27 cellular contexts compared by ENCODE assay signal in genomic region chr17:78766225-78766624, GRCh38. TPM values are rescaled to one million over a fixed set of nuclear protein-coding genes. Genes with fewer than 3 reads are reported as not detected.
DNase-seq lines count a peak whose midpoint lies in the region; ATAC-seq, FAIRE-seq and TF ChIP-seq lines count a peak whose summit lies in the region.
"Had no signal": no experiment of that assay in that cellular context is flagged by ENCODE, and none has a peak within 500 bp of the region (broad histone marks: within the 10 kb centered on the region; RNA-seq: fewer than 3 reads in every experiment).

No MANE protein-coding gene starts in this region.

- H3K9me3 Mint-ChIP-seq in MCF 10A (ENCODE audit: unreplicated experiment), result no peaks in the 10 kb centered on the region
- peaks cover 0 to 3% (median 0%) of the 10 kb centered on the region in 11 donors for H3K9me3 Mint-ChIP-seq in naive thymus-derived CD4-positive, alpha-beta T cell
- peaks cover 4% of the 10 kb centered on the region for H3K9me3 Mint-ChIP-seq in activated CD4-positive, alpha-beta T cell treated with anti-CD3 and anti-CD28 coated beads, Interleukin-2, amount 10 ng/mL, durations not matched to agents 24 days and 14 days
- H3K9me3 Mint-ChIP-seq: activated naive CD8-positive, alpha-beta T cell treated with anti-CD3 and anti-CD28 coated beads, Interleukin-2, amount 10 ng/mL, durations not matched to agents 7 days and 5 days; activated T-helper 1 cell treated with anti-CD3 and anti-CD28 coated beads, Interleukin-12 subunit alpha, Interleukin-12 subunit beta, Interleukin-2, Interleukin-4 antibody, amounts not matched to agents 30 ng/mL and 10 ng/mL and 1 ng/mL, durations not matched to agents 14 hours and 24 hours and 36 hours had no signal

- peaks cover 86% of the 10 kb centered on the region for H3K79me2 ChIP-seq in mammary epithelial cell (ENCODE audit: insufficient read depth, low read length)

- H3K27me3 Mint-ChIP-seq in MCF 10A (ENCODE audit: insufficient read depth, unreplicated experiment), result no peaks in the 10 kb centered on the region
- H3K27me3 Mint-ChIP-seq in naive thymus-derived CD4-positive, alpha-beta T cell, result no peaks in the 10 kb centered on the region
- no peaks in the 10 kb centered on the region for H3K27me3 Mint-ChIP-seq in activated CD4-positive, alpha-beta T cell treated with anti-CD3 and anti-CD28 coated beads, Interleukin-2, amount 10 ng/mL, durations not matched to agents 24 days and 14 days
- H3K27me3 Mint-ChIP-seq: activated CD4-positive, alpha-beta T cell treated with anti-CD3 and anti-CD28 coated beads for 36 hours; activated naive CD8-positive, alpha-beta T cell treated with anti-CD3 and anti-CD28 coated beads, Interleukin-2, amount 10 ng/mL, durations not matched to agents 7 days and 5 days had no signal

- H3K27ac ChIP-seq in breast epithelium, result peak overlapping the region; percentile 40 to 55
- H3K27ac ChIP-seq in mammary epithelial cell (ENCODE audit: insufficient read depth, low read depth, low read length), result peak overlapping the region; percentile 46
- peak overlapping the region; percentile 73 for H3K27ac ChIP-seq in naive thymus-derived CD4-positive, alpha-beta T cell (ENCODE audit: low read depth, low read length)
- H3K27ac ChIP-seq: body of pancreas, colonic mucosa, hepatocyte, lower lobe of right lung had no signal

- no TSS peak for BruUV-seq in MCF 10A (replicated peaks; lab: Mats Ljungman, UMichigan)
- BruUV-seq in mammary epithelial cell (replicated peaks; lab: Mats Ljungman, UMichigan), result no TSS peak

- no peak overlapping the region for H3K4me3 Mint-ChIP-seq in MCF 10A (ENCODE audit: unreplicated experiment)
- no peak overlapping the region for H3K4me3 Mint-ChIP-seq in naive thymus-derived CD4-positive, alpha-beta T cell
- no peak overlapping the region for H3K4me3 Mint-ChIP-seq in activated CD4-positive, alpha-beta T cell treated with anti-CD3 and anti-CD28 coated beads, Interleukin-2, amount 10 ng/mL, durations not matched to agents 24 days and 14 days
- H3K4me3 Mint-ChIP-seq: activated CD4-positive, alpha-beta T cell treated with anti-CD3 and anti-CD28 coated beads for 36 hours; activated naive CD8-positive, alpha-beta T cell treated with anti-CD3 and anti-CD28 coated beads, Interleukin-2, amount 10 ng/mL, durations not matched to agents 7 days and 5 days; activated T-helper 1 cell treated with anti-CD3 and anti-CD28 coated beads, Interleukin-12 subunit alpha, Interleukin-12 subunit beta, Interleukin-2, Interleukin-4 antibody, amounts not matched to agents 30 ng/mL and 10 ng/mL and 1 ng/mL, durations not matched to agents 14 hours and 24 hours and 36 hours had no signal

- dilution Hi-C loops in mammary epithelial cell (cut with HindIII; ENCODE audit: low sequenced_read_pairs), result no loop called here

- in situ Hi-C loops in mammary epithelial cell (cut with MboI; ENCODE audit: low sequenced_read_pairs in 2 of 2), result no loop called here

- no peak for ATAC-seq in naive thymus-derived CD4-positive, alpha-beta T cell
- ATAC-seq in GM19035 (IDR thresholded peaks at IDR 0.05; ENCODE audit: unreplicated experiment), result no peak

- no peak for TF ChIP-seq CTCF in breast epithelium (IDR thresholded peaks at IDR 0.05)
- no peak for TF ChIP-seq CTCF in MCF 10A (IDR thresholded peaks at IDR 0.05; ENCODE audit: unreplicated experiment)
- TF ChIP-seq CTCF in mammary epithelial cell (conservative IDR thresholded peaks at IDR 0.05 in 1 of 2, IDR thresholded peaks at IDR 0.05 in 1 of 2; ENCODE audit: extremely low read depth in 1 of 2, insufficient read depth in 1 of 2, low read depth in 1 of 2, low read length in 2 of 2), result no peak

- FAIRE-seq in RCC 7860 (lab: Jason Lieb, UNC), result no peak
- FAIRE-seq: endometrium, H1 had no signal

- H3K4me2 ChIP-seq in mammary epithelial cell (ENCODE audit: insufficient read depth, low read depth, low read length), result peak overlapping the region; percentile 41
- H3K4me2 ChIP-seq: hepatocyte had no signal

- no peak overlapping the region for H2AFZ ChIP-seq in mammary epithelial cell (ENCODE audit: low read depth, low read length)
- H2AFZ ChIP-seq: hepatocyte had no signal

- no peak overlapping the region for H3K9ac ChIP-seq in mammary epithelial cell (ENCODE audit: insufficient read depth, low read length)

- no peaks in the 10 kb centered on the region for H4K20me1 ChIP-seq in mammary epithelial cell (ENCODE audit: insufficient read depth, low read length)

- no peak overlapping the region for H3K27ac Mint-ChIP-seq in MCF 10A (ENCODE audit: low read depth, unreplicated experiment)
- H3K27ac Mint-ChIP-seq in naive thymus-derived CD4-positive, alpha-beta T cell, result no peak overlapping the region
- no peak overlapping the region for H3K27ac Mint-ChIP-seq in activated CD4-positive, alpha-beta T cell treated with anti-CD3 and anti-CD28 coated beads, Interleukin-2, amount 10 ng/mL, durations not matched to agents 24 days and 14 days
- H3K27ac Mint-ChIP-seq: activated naive CD8-positive, alpha-beta T cell treated with anti-CD3 and anti-CD28 coated beads, Interleukin-2, amount 10 ng/mL, durations not matched to agents 7 days and 5 days had no signal

- CTCF ChIA-PET in MCF 10A (lab: Yijun Ruan, JAX), result no interaction called here
- CTCF ChIA-PET in mammary epithelial cell (lab: Charles Lee; ENCODE audit: low non-redundant PET), result no interaction called here
- CTCF ChIA-PET in naive thymus-derived CD4-positive, alpha-beta T cell (lab: Charles Lee), result interaction anchor here (0.5 to 1.6 kb wide), 5 partner anchors 9 to 459 kb away, joined by 3 to 6 read pairs (median 4); no protein-coding TSS in a partner anchor

- no peak for TF ChIP-seq POLR2A in breast epithelium (IDR thresholded peaks at IDR 0.05)

- H3K4me1 ChIP-seq in breast epithelium (no peaks in the 10 kb centered on the region), mammary epithelial cell (ENCODE audit: insufficient read depth, low read length) (peaks cover 15% of the 10 kb centered on the region)
- peaks cover 86% of the 10 kb centered on the region in 2 donors for H3K4me1 ChIP-seq in naive thymus-derived CD4-positive, alpha-beta T cell (ENCODE audit: control insufficient read depth in 2 of 2, insufficient read depth in 2 of 2, low read length in 2 of 2)
- H3K4me1 ChIP-seq: colonic mucosa had no signal

- DNase-seq in breast epithelium (ENCODE audit: low spot score in 2 of 2) (no peak), MCF 10A (ENCODE audit: unreplicated experiment) (no peak), mammary epithelial cell (peak; percentile 68), RCC 7860 (ENCODE audit: low spot score) (no peak), COR-L47 (lab: John Stamatoyannopoulos, UW) (no peak)
- DNase-seq in naive thymus-derived CD4-positive, alpha-beta T cell, result no peak
- DNase-seq in activated CD4-positive, alpha-beta T cell treated with anti-CD3 and anti-CD28 coated beads, Interleukin-2, amount 10 ng/mL, durations not matched to agents 24 days and 14 days, result no peak
- DNase-seq: activated CD4-positive, alpha-beta T cell treated with anti-CD3 and anti-CD28 coated beads for 36 hours; activated naive CD8-positive, alpha-beta T cell treated with anti-CD3 and anti-CD28 coated beads, Interleukin-2, amount 10 ng/mL, durations not matched to agents 7 days and 5 days; body of pancreas; C1 segment of cervical spinal cord; colonic mucosa; DMS53; KG1; lower lobe of right lung; NCI-H1092 treated with DMSO at 0.1 percent for 48 hours; NCI-H2081 treated with DMSO at 0.1 percent for 48 hours; NCI-H510A; NK-92 treated with Interleukin-12 subunit alpha and Interleukin-12 subunit beta, amount 100 ng/mL, for 24 hours; retina; RPMI8226 had no signal

- WGBS in mammary epithelial cell (ENCODE audit: low coverage, missing lambda C conversion rate), result 3% methylated on average over 2 of the region's 2 CpGs

- POLR2A ChIA-PET in MCF 10A (lab: Yijun Ruan, JAX), result interaction anchor here (0.6 to 1.3 kb wide), 5 partner anchors 8 to 30 kb away, joined by 3 to 5 read pairs (median 4); no protein-coding TSS in a partner anchor
- POLR2A ChIA-PET in naive thymus-derived CD4-positive, alpha-beta T cell (lab: Charles Lee), result interaction anchor here (0.6 to 12.1 kb wide), 12 partner anchors 8 to 49 kb away, joined by 3 to 122 read pairs (median 4); no protein-coding TSS in a partner anchor

- H3K27me3 ChIP-seq in breast epithelium (no peaks in the 10 kb centered on the region), mammary epithelial cell (ENCODE audit: insufficient read depth, low read length) (no peaks in the 10 kb centered on the region)
- H3K27me3 ChIP-seq in naive thymus-derived CD4-positive, alpha-beta T cell (ENCODE audit: control insufficient read depth in 2 of 2, insufficient read depth in 2 of 2, low read length in 2 of 2), result no peaks in the 10 kb centered on the region
- H3K27me3 ChIP-seq: body of pancreas, colonic mucosa, hepatocyte, vagina had no signal

- H3K36me3 ChIP-seq in breast epithelium (no peaks in the 10 kb centered on the region), mammary epithelial cell (ENCODE audit: insufficient read depth, low read length) (no peaks in the 10 kb centered on the region)
- no peaks in the 10 kb centered on the region for H3K36me3 ChIP-seq in naive thymus-derived CD4-positive, alpha-beta T cell (ENCODE audit: control insufficient read depth in 2 of 3, insufficient read depth in 3 of 3, low read length in 3 of 3)
- H3K36me3 ChIP-seq: colonic mucosa, lower lobe of right lung, vagina had no signal

- no peaks in the 10 kb centered on the region for H3K4me1 Mint-ChIP-seq in MCF 10A (ENCODE audit: insufficient read depth, unreplicated experiment)
- peaks cover 19 to 46% (median 36%) of the 10 kb centered on the region in 7 donors for H3K4me1 Mint-ChIP-seq in naive thymus-derived CD4-positive, alpha-beta T cell
- H3K4me1 Mint-ChIP-seq in activated CD4-positive, alpha-beta T cell treated with anti-CD3 and anti-CD28 coated beads, Interleukin-2, amount 10 ng/mL, durations not matched to agents 24 days and 14 days, result peaks cover 39% of the 10 kb centered on the region

- H3K4me3 ChIP-seq in breast epithelium, result no peak overlapping the region
- H3K4me3 ChIP-seq in mammary epithelial cell (replicated peaks in 1 of 3; ENCODE audit: insufficient read depth in 1 of 3, low read depth in 2 of 3, low read length in 3 of 3), result no peak overlapping the region
- H3K4me3 ChIP-seq in naive thymus-derived CD4-positive, alpha-beta T cell (ENCODE audit: low read length), result peak overlapping the region; percentile 1
- H3K4me3 ChIP-seq: body of pancreas, colonic mucosa, hepatocyte, lower lobe of right lung, vagina had no signal

- H3K36me3 Mint-ChIP-seq in MCF 10A (ENCODE audit: insufficient read depth, unreplicated experiment), result no peaks in the 10 kb centered on the region
- H3K36me3 Mint-ChIP-seq in naive thymus-derived CD4-positive, alpha-beta T cell, result peaks cover 0 to 16% (median 6%) of the 10 kb centered on the region in 5 donors
- H3K36me3 Mint-ChIP-seq in activated CD4-positive, alpha-beta T cell treated with anti-CD3 and anti-CD28 coated beads, Interleukin-2, amount 10 ng/mL, durations not matched to agents 24 days and 14 days (ENCODE audit: low read depth), result peaks cover 23% of the 10 kb centered on the region

- intact Hi-C loops in breast epithelium (cut with DNase I; ENCODE audit: low total_unique reads), result no loop called here
- intact Hi-C loops in MCF 10A (cut with micrococcal nuclease), result no loop called here
- intact Hi-C loops in mammary epithelial cell (cut with micrococcal nuclease), result no loop called here
- intact Hi-C loops in naive thymus-derived CD4-positive, alpha-beta T cell (cut with micrococcal nuclease), result loop anchor here in 1 of 2 donors (1.0 to 2.0 kb wide), 2 partner anchors 9 to 17 kb away; no protein-coding TSS in a partner anchor
- intact Hi-C loops in activated CD4-positive, alpha-beta T cell treated with anti-CD3 and anti-CD28 coated beads, Interleukin-2, amount 10 ng/mL, durations not matched to agents 24 days and 14 days (cut with micrococcal nuclease), result no loop called here

- H3K9me3 ChIP-seq in breast epithelium, result no peaks in the 10 kb centered on the region
- H3K9me3 ChIP-seq in mammary epithelial cell (replicated peaks; ENCODE audit: insufficient read depth, low read length), result no peaks in the 10 kb centered on the region
- H3K9me3 ChIP-seq in naive thymus-derived CD4-positive, alpha-beta T cell (ENCODE audit: control insufficient read depth in 2 of 3, low read length in 3 of 3), result no peaks in the 10 kb centered on the region
- H3K9me3 ChIP-seq: body of pancreas, colonic mucosa, lower lobe of right lung, vagina had no signal

RNA-seq across cellular contexts. Expression of gene CYTH1, which starts 15.8 kb away (rescaled TPM):
- total RNA-seq in breast epithelium (10 to 100 TPM; 49.5 to 64.8 (median 50.7) TPM), MCF 10A (2022) (32.8 and 38.5 TPM in 2 replicates), mammary epithelial cell (10 to 100 TPM; 25.8 to 35.7 TPM)
- polyA plus RNA-seq in mammary epithelial cell, result 18.2 TPM
- 10.1 TPM for polyA minus RNA-seq in mammary epithelial cell
- total RNA-seq in naive thymus-derived CD4-positive, alpha-beta T cell, result 100 to 1,000 TPM; 297 to 452 (median 420) TPM
- 100 to 1,000 TPM; 314 to 395 TPM for polyA plus RNA-seq in naive thymus-derived CD4-positive, alpha-beta T cell
- 126 and 131 TPM in 2 replicates for total RNA-seq in activated CD4-positive, alpha-beta T cell treated with anti-CD3 and anti-CD28 coated beads, Interleukin-2, amount 10 ng/mL, durations not matched to agents 24 days and 14 days
